Comparison of ENCODE assay signal across 17 cellular contexts in the genomic region with DNA sequence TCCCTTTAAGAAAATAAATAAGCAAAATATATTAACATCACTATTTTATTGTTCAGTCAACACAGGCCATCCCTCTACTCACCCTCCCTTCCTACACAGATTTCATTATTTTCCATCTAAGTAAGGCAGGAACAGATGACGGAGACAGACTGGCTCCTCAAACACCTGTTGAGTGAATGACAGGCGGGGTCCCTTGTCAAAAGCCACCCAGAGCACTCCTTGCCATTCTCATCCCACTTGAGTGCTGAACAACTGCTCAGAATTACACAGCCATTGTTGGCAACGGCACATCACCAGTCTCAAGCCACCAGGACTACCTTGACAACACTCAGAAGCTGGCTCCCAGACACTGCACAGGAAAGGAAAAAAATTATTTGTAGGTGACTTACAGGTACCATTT.
"Had no signal": no experiment of that assay in that cellular context is flagged by ENCODE, and none has a peak within 500 bp of the region (broad histone marks: within the 10 kb centered on the region; RNA-seq: fewer than 3 reads in every experiment).

No MANE protein-coding gene starts in this region.

- ATAC-seq: activated CD4-positive, alpha-beta T cell treated with anti-CD3 and anti-CD28 coated beads for 36 hours; activated T-cell treated with anti-CD3 and anti-CD28 coated beads, Interleukin-2, amount 50 U/mL, for 72 hours; foreskin keratinocyte; left lobe of liver; mucosa of descending colon; natural killer cell; stimulated activated naive B cell treated with anti-CD40 and anti-IgM and Interleukin-4, amounts not matched to agents 10 μg/mL and 1 μg/mL and 100 μg/mL, for 72 hours had no signal

- H3K4me3 Mint-ChIP-seq: activated CD4-positive, alpha-beta memory T cell treated with anti-CD3 and anti-CD28 coated beads, Interleukin-2, amount 10 ng/mL, durations not matched to agents 7 days and 5 days; activated CD4-positive, alpha-beta T cell treated with anti-CD3 and anti-CD28 coated beads for 36 hours; activated T-cell treated with anti-CD3 and anti-CD28 coated beads, Interleukin-2, amount 50 U/mL, for 72 hours; natural killer cell; stimulated activated naive B cell treated with anti-CD40 and anti-IgM and Interleukin-4, amounts not matched to agents 10 μg/mL and 1 μg/mL and 100 μg/mL, for 72 hours had no signal

- H3K9me3 Mint-ChIP-seq: natural killer cell had no signal

- DNase-seq: activated CD4-positive, alpha-beta memory T cell treated with anti-CD3 and anti-CD28 coated beads, Interleukin-2, amount 10 ng/mL, durations not matched to agents 7 days and 5 days; activated CD4-positive, alpha-beta T cell treated with anti-CD3 and anti-CD28 coated beads for 36 hours; activated gamma-delta T cell treated with Interleukin-2 at 50 U/mL for 16 hours; activated T-cell treated with anti-CD3 and anti-CD28 coated beads, Interleukin-2, amount 50 U/mL, for 72 hours; aorta; foreskin keratinocyte; head of caudate nucleus; islet precursor cell; mucosa of descending colon; natural killer cell; occipital lobe; sigmoid colon; stimulated activated CD4-positive, alpha-beta T cell treated with anti-CD3 and anti-CD28 coated beads, Interleukin-2, amount 100 ng/mL, for 24 hours; stimulated activated naive B cell treated with anti-CD40 and anti-IgM and Interleukin-4, amounts not matched to agents 10 μg/mL and 1 μg/mL and 100 μg/mL, for 72 hours; transverse colon; WERI-Rb-1 had no signal

- H3K27ac Mint-ChIP-seq: activated CD4-positive, alpha-beta memory T cell treated with anti-CD3 and anti-CD28 coated beads, Interleukin-2, amount 10 ng/mL, durations not matched to agents 7 days and 5 days; activated CD4-positive, alpha-beta T cell treated with anti-CD3 and anti-CD28 coated beads for 36 hours; activated T-cell treated with anti-CD3 and anti-CD28 coated beads, Interleukin-2, amount 50 U/mL, for 72 hours; natural killer cell; stimulated activated naive B cell treated with anti-CD40 and anti-IgM and Interleukin-4, amounts not matched to agents 10 μg/mL and 1 μg/mL and 100 μg/mL, for 72 hours had no signal

- H3K36me3 Mint-ChIP-seq: natural killer cell had no signal
